13 cellular contexts compared by ENCODE assay signal in genomic region chr11:17391493-17392355, GRCh38. TPM values are rescaled to one million over a fixed set of nuclear protein-coding genes. Genes with fewer than 3 reads are reported as not detected.
DNase-seq lines count a peak whose midpoint lies in the region; ATAC-seq and TF ChIP-seq lines count a peak whose summit lies in the region.
"Had no signal": no experiment of that assay in that cellular context is flagged by ENCODE, and none has a peak within 500 bp of the region (broad histone marks: within the 10 kb centered on the region; RNA-seq: fewer than 3 reads in every experiment).

No MANE protein-coding gene starts in this region.

- TF ChIP-seq POLR2A in Raji (IDR thresholded peaks at IDR 0.05; ENCODE audit: insufficient read depth, low read depth, low read length): peak; percentile 52; the same call in 1 of the 2 replicates
- TF ChIP-seq POLR2A in suprapubic skin (IDR thresholded peaks at IDR 0.05): no peak

- POLR2A ChIA-PET in activated naive CD8-positive, alpha-beta T cell treated with anti-CD3 and anti-CD28 coated beads, Interleukin-2, amount 10 ng/mL, durations not matched to agents 7 days and 5 days (lab: Charles Lee): interaction anchor here (0.6 kb wide), 1 partner anchor 545 kb away, joined by 3 read pairs; no protein-coding TSS in a partner anchor

- no peaks in the 10 kb centered on the region for H3K9me3 Mint-ChIP-seq in activated naive CD8-positive, alpha-beta T cell treated with anti-CD3 and anti-CD28 coated beads, Interleukin-2, amount 10 ng/mL, durations not matched to agents 7 days and 5 days
- H3K9me3 Mint-ChIP-seq in activated naive CD8-positive, alpha-beta T cell treated with anti-CD3 and anti-CD28 coated beads for 36 hours: no peaks in the 10 kb centered on the region

- peaks cover 12% of the 10 kb centered on the region for H3K4me1 Mint-ChIP-seq in activated naive CD8-positive, alpha-beta T cell treated with anti-CD3 and anti-CD28 coated beads, Interleukin-2, amount 10 ng/mL, durations not matched to agents 7 days and 5 days
- no peaks in the 10 kb centered on the region for H3K4me1 Mint-ChIP-seq in activated naive CD8-positive, alpha-beta T cell treated with anti-CD3 and anti-CD28 coated beads for 36 hours

- TF ChIP-seq CTCF in suprapubic skin (IDR thresholded peaks at IDR 0.05) (no peak), lower lobe of right lung (IDR thresholded peaks at IDR 0.05) (no peak)

- H3K4me3 Mint-ChIP-seq in activated naive CD8-positive, alpha-beta T cell treated with anti-CD3 and anti-CD28 coated beads, Interleukin-2, amount 10 ng/mL, durations not matched to agents 7 days and 5 days: no peak overlapping the region
- H3K4me3 Mint-ChIP-seq in activated naive CD8-positive, alpha-beta T cell treated with anti-CD3 and anti-CD28 coated beads for 36 hours: no peak overlapping the region

- TF ChIP-seq EP300 in suprapubic skin (IDR thresholded peaks at IDR 0.05): no peak

- H3K27me3 ChIP-seq in suprapubic skin: peaks cover 12% of the 10 kb centered on the region
- peaks cover 8% of the 10 kb centered on the region for H3K27me3 ChIP-seq in lower lobe of right lung (ENCODE audit: low read depth)

- no peaks in the 10 kb centered on the region for H3K36me3 Mint-ChIP-seq in activated naive CD8-positive, alpha-beta T cell treated with anti-CD3 and anti-CD28 coated beads, Interleukin-2, amount 10 ng/mL, durations not matched to agents 7 days and 5 days
- H3K36me3 Mint-ChIP-seq in activated naive CD8-positive, alpha-beta T cell treated with anti-CD3 and anti-CD28 coated beads for 36 hours: no peaks in the 10 kb centered on the region

- H3K27ac Mint-ChIP-seq in activated naive CD8-positive, alpha-beta T cell treated with anti-CD3 and anti-CD28 coated beads, Interleukin-2, amount 10 ng/mL, durations not matched to agents 7 days and 5 days: peak overlapping the region; percentile 32
- no peak overlapping the region for H3K27ac Mint-ChIP-seq in activated naive CD8-positive, alpha-beta T cell treated with anti-CD3 and anti-CD28 coated beads for 36 hours

- H3K4me1 ChIP-seq in suprapubic skin: peaks cover 14% of the 10 kb centered on the region
- H3K4me1 ChIP-seq in lower lobe of right lung: peaks cover 5% of the 10 kb centered on the region

- ATAC-seq in activated naive CD8-positive, alpha-beta T cell treated with anti-CD3 and anti-CD28 coated beads, Interleukin-2, amount 10 ng/mL, durations not matched to agents 7 days and 5 days (ENCODE audit: low read depth): no peak
- ATAC-seq in HG03520 (IDR thresholded peaks at IDR 0.05; ENCODE audit: unreplicated experiment) (no peak), lower lobe of right lung (no peak)
- ATAC-seq: activated CD4-positive, CD25-positive, alpha-beta regulatory T cell treated with anti-CD3 and anti-CD28 coated beads, Interleukin-2, amount 50 U/mL, for 24 hours; psoas muscle had no signal

- intact Hi-C loops in lower lobe of right lung (cut with DNase I): no loop called here

- H3K27ac ChIP-seq in suprapubic skin: no peak overlapping the region
- no peak overlapping the region for H3K27ac ChIP-seq in lower lobe of right lung
- H3K27ac ChIP-seq: psoas muscle had no signal

- H3K9me3 ChIP-seq in suprapubic skin (no peaks in the 10 kb centered on the region), lower lobe of right lung (no peaks in the 10 kb centered on the region)
- H3K9me3 ChIP-seq: psoas muscle had no signal

- H3K36me3 ChIP-seq in suprapubic skin: no peaks in the 10 kb centered on the region
- H3K36me3 ChIP-seq in lower lobe of right lung: no peaks in the 10 kb centered on the region

- H3K27me3 Mint-ChIP-seq in activated naive CD8-positive, alpha-beta T cell treated with anti-CD3 and anti-CD28 coated beads, Interleukin-2, amount 10 ng/mL, durations not matched to agents 7 days and 5 days: peaks cover 6% of the 10 kb centered on the region
- H3K27me3 Mint-ChIP-seq in activated naive CD8-positive, alpha-beta T cell treated with anti-CD3 and anti-CD28 coated beads for 36 hours: peaks cover 10% of the 10 kb centered on the region

- DNase-seq in activated naive CD8-positive, alpha-beta T cell treated with anti-CD3 and anti-CD28 coated beads, Interleukin-2, amount 10 ng/mL, durations not matched to agents 7 days and 5 days: no peak
- DNase-seq in activated naive CD8-positive, alpha-beta T cell treated with anti-CD3 and anti-CD28 coated beads for 36 hours: no peak
- DNase-seq in NCI-H2029 (lab: John Stamatoyannopoulos, UW): peak; percentile 80
- DNase-seq in suprapubic skin (ENCODE audit: low spot score in 2 of 2): no peak
- DNase-seq in stimulated activated CD4-positive, alpha-beta T cell treated with anti-CD3 and anti-CD28 coated beads, Interleukin-2, amount 100 ng/mL, for 48 hours: no peak
- no peak for DNase-seq in lower lobe of right lung
- DNase-seq: kidney; psoas muscle; stimulated activated CD4-positive, alpha-beta T cell treated with anti-CD3 and anti-CD28 coated beads, Interleukin-15, amount 100 ng/mL, for 24 hours had no signal

- WGBS in suprapubic skin: 65% methylated on average over 3 of the region's 3 CpGs

- H3K4me3 ChIP-seq in suprapubic skin (no peak overlapping the region), lower lobe of right lung (no peak overlapping the region)
- H3K4me3 ChIP-seq: psoas muscle had no signal

RNA-seq across cellular contexts. Expression of gene KCNJ11, which starts 3.3 kb away (rescaled TPM):
- total RNA-seq in activated naive CD8-positive, alpha-beta T cell treated with anti-CD3 and anti-CD28 coated beads, Interleukin-2, amount 10 ng/mL, durations not matched to agents 7 days and 5 days: 1 to 10 TPM; 1.8 to 2.7 TPM
- total RNA-seq in activated naive CD8-positive, alpha-beta T cell treated with anti-CD3 and anti-CD28 coated beads for 36 hours: under 1 TPM; 0.56 to 0.74 TPM
- 1 to 10 TPM; 1.7 to 5.1 (median 2.4) TPM for total RNA-seq in suprapubic skin
- total RNA-seq in lower lobe of right lung: 4.3 TPM
- total RNA-seq: endothelial cell of umbilical vein had no signal

RNA-seq across cellular contexts. Expression of gene NCR3LG1, which starts 40.1 kb away (rescaled TPM):
- total RNA-seq in activated naive CD8-positive, alpha-beta T cell treated with anti-CD3 and anti-CD28 coated beads, Interleukin-2, amount 10 ng/mL, durations not matched to agents 7 days and 5 days: 1 to 10 TPM; 2.7 to 2.9 TPM
- 1 to 10 TPM; 5.0 TPM for total RNA-seq in activated naive CD8-positive, alpha-beta T cell treated with anti-CD3 and anti-CD28 coated beads for 36 hours
- total RNA-seq in suprapubic skin (1 to 10 TPM; 4.6 to 7.4 (median 6.3) TPM), lower lobe of right lung (3.2 TPM)
